In genomic region chr18:59923539-59924196, GRCh38 we compare ENCODE assay signal across 11 cellular contexts. TPM values are rescaled to one million over a fixed set of nuclear protein-coding genes. Genes with fewer than 3 reads are reported as not detected.
DNase-seq lines count a peak whose midpoint lies in the region; ATAC-seq and TF ChIP-seq lines count a peak whose summit lies in the region.
"Had no signal": no experiment of that assay in that cellular context is flagged by ENCODE, and none has a peak within 500 bp of the region (broad histone marks: within the 10 kb centered on the region; RNA-seq: fewer than 3 reads in every experiment).

No MANE protein-coding gene starts in this region.

- H2AFZ ChIP-seq in PC-3 (ENCODE audit: low read length), result 0 out of 2 replicates have a peak overlapping the region, but pooled peaks have one; percentile 35

- ATAC-seq in GM18498 (IDR thresholded peaks at IDR 0.05; ENCODE audit: unreplicated experiment) (peak; percentile 43), GM19468 (IDR thresholded peaks at IDR 0.05; ENCODE audit: extremely low read depth, unreplicated experiment) (peak; percentile 4), HG02981 (IDR thresholded peaks at IDR 0.05; ENCODE audit: unreplicated experiment) (peak; percentile 46), PC-3 (peak; percentile 16), aorta (ENCODE audit: low FRiP score) (no peak)

- WGBS in aorta, 2 donors, result 71 to 76% methylated on average over 6 of the region's 6 CpGs

- H3K4me2 ChIP-seq in PC-3 (ENCODE audit: low read length), result peak overlapping the region; percentile 61

- H3K9me2 ChIP-seq in PC-3 (replicated peaks; ENCODE audit: low read length), result no peaks in the 10 kb centered on the region

- H3K27ac ChIP-seq in PC-3 (ENCODE audit: low read length) (peak overlapping the region; percentile 63), aorta (ENCODE audit: low read depth in 1 of 2, low read length in 2 of 2) (no peak overlapping the region)
- H3K27ac ChIP-seq in effector memory CD4-positive, alpha-beta T cell (ENCODE audit: insufficient read depth, low read length, poor library complexity, severe bottlenecking), result no peak overlapping the region
- H3K27ac ChIP-seq: C4-2B had no signal

- H3K36me3 ChIP-seq in PC-3 (ENCODE audit: low read depth, low read length) (no peaks in the 10 kb centered on the region), aorta (ENCODE audit: control insufficient read depth in 1 of 2, insufficient read depth in 2 of 2, low read length in 1 of 2) (no peaks in the 10 kb centered on the region)
- H3K36me3 ChIP-seq in effector memory CD4-positive, alpha-beta T cell (ENCODE audit: control insufficient read depth, insufficient read depth, low read length), result no peaks in the 10 kb centered on the region

- no peak overlapping the region for H3K9ac ChIP-seq in PC-3 (ENCODE audit: low read length)

- POLR2A ChIA-PET in PC-3 (lab: Charles Lee; ENCODE audit: unreplicated experiment), result interaction anchor here (0.5 to 1.4 kb wide), 4 partner anchors 24 to 233 kb away, joined by 3 to 4 read pairs (median 3); no protein-coding TSS in a partner anchor

- no peak for TF ChIP-seq CTCF in PC-3 (conservative IDR thresholded peaks at IDR 0.05; ENCODE audit: low read depth, low read length)

- H3K4me1 ChIP-seq in PC-3 (ENCODE audit: insufficient read depth, low read length) (peaks cover 40% of the 10 kb centered on the region), aorta (ENCODE audit: control insufficient read depth in 1 of 2, insufficient read depth in 2 of 2, low read length in 2 of 2) (no peaks in the 10 kb centered on the region)
- no peaks in the 10 kb centered on the region for H3K4me1 ChIP-seq in effector memory CD4-positive, alpha-beta T cell (ENCODE audit: control insufficient read depth, insufficient read depth, low read length, poor library complexity, severe bottlenecking)

- no peak overlapping the region for H3K4me3 ChIP-seq in PC-3 (ENCODE audit: low read length)
- no peak overlapping the region for H3K4me3 ChIP-seq in aorta (ENCODE audit: low read length in 2 of 2)
- H3K4me3 ChIP-seq in effector memory CD4-positive, alpha-beta T cell (ENCODE audit: insufficient read depth, low read depth, low read length, poor library complexity, severe bottlenecking), result no peak overlapping the region

- no peaks in the 10 kb centered on the region for H3F3A ChIP-seq in PC-3 (ENCODE audit: low read length, unreplicated experiment)

- CTCF ChIA-PET in PC-3 (lab: Charles Lee), result no interaction called here

- no peaks in the 10 kb centered on the region for H3K27me3 ChIP-seq in PC-3 (ENCODE audit: low read length)
- peaks cover 0 to 2% of the 10 kb centered on the region in 2 donors for H3K27me3 ChIP-seq in aorta (ENCODE audit: control insufficient read depth in 1 of 2, insufficient read depth in 2 of 2, low read length in 1 of 2)
- H3K27me3 ChIP-seq in effector memory CD4-positive, alpha-beta T cell (replicated peaks; ENCODE audit: control insufficient read depth, insufficient read depth, low read length, poor library complexity, severe bottlenecking), result no peaks in the 10 kb centered on the region

- no peaks in the 10 kb centered on the region for H3K79me2 ChIP-seq in PC-3 (ENCODE audit: low read length)

- no peaks in the 10 kb centered on the region for H4K20me1 ChIP-seq in PC-3 (ENCODE audit: low read length)

- intact Hi-C loops in PC-3 (cut with micrococcal nuclease) (no loop called here), aorta (cut with DNase I) (no loop called here)

- BruUV-seq in PC-3 (replicated peaks; lab: Mats Ljungman, UMichigan), result no TSS peak

- no peaks in the 10 kb centered on the region for H3K9me3 ChIP-seq in PC-3 (ENCODE audit: low read length)
- no peaks in the 10 kb centered on the region for H3K9me3 ChIP-seq in aorta (ENCODE audit: control insufficient read depth, low read length)
- no peaks in the 10 kb centered on the region for H3K9me3 ChIP-seq in effector memory CD4-positive, alpha-beta T cell (ENCODE audit: control insufficient read depth, low read length)

- DNase-seq in PC-3, result no peak
- DNase-seq in putamen (ENCODE audit: low spot score), result no peak
- no peak for DNase-seq in aorta
- no peak for DNase-seq in effector memory CD4-positive, alpha-beta T cell
- no peak for DNase-seq in hypothalamus (lab: John Stamatoyannopoulos, UW)
- DNase-seq: NCI-H1694, RPMI8226 had no signal

RNA-seq across cellular contexts. Expression of gene PMAIP1, which starts 23.9 kb away (rescaled TPM):
- total RNA-seq in PC-3 (2014; rRNA removed) (39.2 and 41.5 TPM in 2 replicates), aorta (1 to 10 TPM in 1 of 2 donors, under 1 TPM in 1; 0.24 to 1.3 TPM)
- 1 to 10 TPM in 1 of 2 donors, under 1 TPM in 1; 0.20 to 1.0 TPM for polyA plus RNA-seq in aorta

Comparison
In these comparisons a context has a peak if more than half of its experiments do, and no peak if none do; other contexts are left out.
1. RNA of gene PMAIP1, which starts 23.9 kb away (total RNA-seq): 39.2 to 41.5 TPM in PC-3; 0.24 to 1.3 TPM in aorta; every median in the first group is over 10 times any median in the second.